8 cellular contexts compared by ENCODE assay signal in the genomic region with DNA sequence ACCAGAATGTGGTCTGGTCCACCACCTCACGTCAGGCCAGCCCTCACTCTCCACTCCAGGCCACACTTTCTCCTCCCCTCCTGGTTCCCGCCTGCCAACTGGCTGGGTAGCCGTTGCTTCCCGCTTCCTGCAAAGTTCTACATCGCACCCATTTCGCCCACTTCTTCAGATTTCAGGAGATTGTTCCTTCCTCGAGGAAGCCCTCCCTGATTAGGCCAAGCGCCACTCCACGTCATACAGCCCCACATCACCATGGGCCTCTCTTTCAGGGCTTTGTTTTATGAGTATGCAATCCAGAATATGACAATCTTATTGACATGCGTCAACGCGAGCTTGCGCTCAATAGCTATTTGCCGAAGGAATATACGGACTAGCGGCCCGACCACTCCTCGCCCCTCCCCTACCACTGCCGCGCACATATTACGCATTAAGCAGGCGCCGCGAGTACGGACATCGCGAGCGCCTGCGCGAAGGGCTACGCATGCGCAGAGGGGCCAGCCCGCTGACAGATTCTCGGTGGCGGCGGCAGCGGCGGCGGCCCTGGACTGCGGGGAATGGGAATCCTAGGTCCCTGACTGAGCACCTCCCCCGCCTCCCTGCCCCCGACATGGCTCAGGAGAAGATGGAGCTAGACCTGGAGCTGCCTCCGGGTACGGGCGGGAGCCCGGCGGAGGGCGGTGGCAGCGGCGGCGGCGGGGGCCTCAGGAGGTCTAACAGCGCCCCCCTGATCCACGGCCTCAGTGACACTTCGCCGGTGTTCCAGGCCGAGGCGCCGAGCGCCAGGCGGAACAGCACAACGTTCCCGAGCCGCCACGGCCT.
A peak's percentile ranks its signal among the peaks of the same experiment; 100 is the strongest.
DNase-seq lines count a peak whose midpoint lies in the region; ATAC-seq and TF ChIP-seq lines count a peak whose summit lies in the region.

No MANE protein-coding gene starts in this region.

- H3K4me3 ChIP-seq in right cardiac atrium (ENCODE audit: low read length) (peak overlapping the region; percentile 74), vagina (peak overlapping the region; percentile 60 to 62)

- H3K27ac ChIP-seq in angular gyrus (ENCODE audit: low read depth, low read length), result peak overlapping the region; percentile 97
- H3K27ac ChIP-seq in right cardiac atrium (ENCODE audit: low read length), result peak overlapping the region; percentile 93
- peak overlapping the region; percentile 81 for H3K27ac ChIP-seq in vagina

- DNase-seq in GM13976 (ENCODE audit: low spot score) (peak; percentile 90), NCI-H1436 treated with DMSO at 0.1 percent for 48 hours (lab: John Stamatoyannopoulos, UW) (peak; percentile 68), T follicular helper cell (ENCODE audit: low read depth) (peak; percentile 93), right cardiac atrium (peak; percentile 96 to 98 (median 98)), pulmonary artery endothelial cell (ENCODE audit: low read depth, low spot score) (peak; percentile 73), vagina (ENCODE audit: extremely low spot score in 2 of 2) (peak in 1 of 2 donors; percentile 91)

- in situ Hi-C loops in GM13976 (cut with MboI; ENCODE audit: low sequenced_read_pairs, unreplicated experiment), result loop anchor here (25.0 kb wide), 1 partner anchor 192 kb away; no protein-coding TSS in a partner anchor

- no peaks in the 10 kb centered on the region for H3K27me3 ChIP-seq in right cardiac atrium (ENCODE audit: control insufficient read depth, insufficient read depth)
- no peaks in the 10 kb centered on the region for H3K27me3 ChIP-seq in vagina

- ATAC-seq in HG02852 (IDR thresholded peaks at IDR 0.05; ENCODE audit: unreplicated experiment), result peak; percentile 84
- peak; percentile 97 for ATAC-seq in right cardiac atrium

- H3K4me1 ChIP-seq in right cardiac atrium (ENCODE audit: control insufficient read depth, insufficient read depth, low read length), result peaks cover 3% of the 10 kb centered on the region
- peaks cover 52% of the 10 kb centered on the region for H3K4me1 ChIP-seq in vagina

- TF ChIP-seq CTCF in GM13976 (IDR thresholded peaks at IDR 0.05; ENCODE audit: borderline replicate concordance, control extremely low read depth, extremely low read depth, insufficient read depth, missing control alignments), result peak; percentile 68
- TF ChIP-seq CTCF in vagina (IDR thresholded peaks at IDR 0.05), result peak in 2 of 3 experiments; percentile 3 to 64

- under 1% methylated on average over 65 of the region's 65 CpGs for WGBS in right cardiac atrium

- intact Hi-C loops in right cardiac atrium (cut with DNase I) (loop anchor here in 2 of 4 donors (5.0 to 10.0 kb wide), 4 partner anchors 72 to 235 kb away; a partner anchor contains a TSS), vagina (cut with DNase I) (no loop called here)

- no peaks in the 10 kb centered on the region for H3K36me3 ChIP-seq in vagina

- H3K9me3 ChIP-seq in right cardiac atrium (ENCODE audit: control insufficient read depth, low read length), result no peaks in the 10 kb centered on the region
- no peaks in the 10 kb centered on the region for H3K9me3 ChIP-seq in vagina

- peak in 1 of 2 donors; percentile 71 for TF ChIP-seq POLR2A in vagina (IDR thresholded peaks at IDR 0.05)
